18 cellular contexts compared by ENCODE assay signal in the genomic region with DNA sequence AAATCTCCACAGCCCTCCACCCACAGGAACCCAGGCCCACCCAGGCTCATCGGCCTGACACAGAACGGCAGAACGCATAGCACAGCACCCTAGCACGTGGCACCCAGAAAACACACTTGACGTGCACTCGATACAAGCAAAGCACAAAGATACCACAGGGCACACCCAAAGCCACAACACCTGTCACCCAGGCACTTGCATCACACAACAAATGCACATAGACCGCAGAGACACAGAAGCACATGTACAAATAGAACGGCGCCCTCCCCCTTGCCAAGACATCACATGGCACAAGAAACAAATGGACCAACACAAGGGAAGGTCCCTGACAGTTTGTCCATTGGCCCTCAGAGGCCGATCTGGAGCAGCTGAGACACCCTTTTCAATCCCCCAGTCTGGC.
"Had no signal": no experiment of that assay in that cellular context is flagged by ENCODE, and none has a peak within 500 bp of the region (broad histone marks: within the 10 kb centered on the region; RNA-seq: fewer than 3 reads in every experiment).

No MANE protein-coding gene starts in this region.

- H3K9me3 Mint-ChIP-seq: activated naive CD8-positive, alpha-beta T cell treated with anti-CD3 and anti-CD28 coated beads for 36 hours; activated T-cell treated with anti-CD3 and anti-CD28 coated beads, Interleukin-2, amount 50 U/mL, for 72 hours; nephron; stimulated activated effector memory CD8-positive, alpha-beta T cell treated with anti-CD3 and anti-CD28 coated beads, Interleukin-12 subunit alpha, Interleukin-12 subunit beta, amount 100 ng/mL, for 72 hours had no signal

- H3K27ac ChIP-seq: body of pancreas, left ventricle myocardium inferior, thyroid gland had no signal

- H3K4me1 ChIP-seq: body of pancreas, left ventricle myocardium inferior, thyroid gland had no signal

- H3K27me3 ChIP-seq: body of pancreas, thyroid gland had no signal

- H3K4me1 Mint-ChIP-seq: activated naive CD8-positive, alpha-beta T cell treated with anti-CD3 and anti-CD28 coated beads for 36 hours; stimulated activated effector memory CD8-positive, alpha-beta T cell treated with anti-CD3 and anti-CD28 coated beads, Interleukin-12 subunit alpha, Interleukin-12 subunit beta, amount 100 ng/mL, for 72 hours had no signal

- H3K27ac Mint-ChIP-seq: activated naive CD8-positive, alpha-beta T cell treated with anti-CD3 and anti-CD28 coated beads for 36 hours; activated T-cell treated with anti-CD3 and anti-CD28 coated beads, Interleukin-2, amount 50 U/mL, for 72 hours; nephron; stimulated activated effector memory CD8-positive, alpha-beta T cell treated with anti-CD3 and anti-CD28 coated beads, Interleukin-12 subunit alpha, Interleukin-12 subunit beta, amount 100 ng/mL, for 72 hours; WTC11 had no signal

- H3K36me3 Mint-ChIP-seq: activated naive CD8-positive, alpha-beta T cell treated with anti-CD3 and anti-CD28 coated beads for 36 hours; stimulated activated effector memory CD8-positive, alpha-beta T cell treated with anti-CD3 and anti-CD28 coated beads, Interleukin-12 subunit alpha, Interleukin-12 subunit beta, amount 100 ng/mL, for 72 hours; WTC11 had no signal

- H3K9me3 ChIP-seq: body of pancreas, thyroid gland had no signal

- H3K36me3 ChIP-seq: left ventricle myocardium inferior, thyroid gland had no signal

- H3K4me3 ChIP-seq: body of pancreas, left ventricle myocardium inferior, thyroid gland had no signal

- H3K4me3 Mint-ChIP-seq: activated naive CD8-positive, alpha-beta T cell treated with anti-CD3 and anti-CD28 coated beads for 36 hours; activated T-cell treated with anti-CD3 and anti-CD28 coated beads, Interleukin-2, amount 50 U/mL, for 72 hours; nephron; stimulated activated effector memory CD8-positive, alpha-beta T cell treated with anti-CD3 and anti-CD28 coated beads, Interleukin-12 subunit alpha, Interleukin-12 subunit beta, amount 100 ng/mL, for 72 hours; WTC11 had no signal

- ATAC-seq: activated T-cell treated with anti-CD3 and anti-CD28 coated beads, Interleukin-2, amount 50 U/mL, for 72 hours; body of pancreas; sciatic nerve; stimulated activated effector memory CD8-positive, alpha-beta T cell treated with anti-CD3 and anti-CD28 coated beads, Interleukin-12 subunit alpha, Interleukin-12 subunit beta, amount 100 ng/mL, for 72 hours; WTC11 had no signal

- DNase-seq: activated CD4-positive, alpha-beta T cell treated with anti-CD3 and anti-CD28 coated beads for 48 hours; activated CD8-positive, alpha-beta memory T cell treated with anti-CD3 and anti-CD28 coated beads, Interleukin-2, amount 50 U/mL, for 48 hours; activated gamma-delta T cell; activated naive CD8-positive, alpha-beta T cell treated with anti-CD3 and anti-CD28 coated beads for 36 hours; activated T-cell treated with anti-CD3 and anti-CD28 coated beads, Interleukin-2, amount 50 U/mL, for 72 hours; amygdala; body of pancreas; caudate nucleus; cortex of kidney; effector CD4-positive, alpha-beta T cell; glutamatergic neuron; left ventricle myocardium inferior; stimulated activated CD4-positive, alpha-beta T cell treated with anti-CD3 and anti-CD28 coated beads, Interleukin-12 subunit alpha, Interleukin-12 subunit beta, amount 100 ng/mL, for 4 hours; thyroid gland had no signal
